ENCODE assay signal across 31 cellular contexts in the genomic region with DNA sequence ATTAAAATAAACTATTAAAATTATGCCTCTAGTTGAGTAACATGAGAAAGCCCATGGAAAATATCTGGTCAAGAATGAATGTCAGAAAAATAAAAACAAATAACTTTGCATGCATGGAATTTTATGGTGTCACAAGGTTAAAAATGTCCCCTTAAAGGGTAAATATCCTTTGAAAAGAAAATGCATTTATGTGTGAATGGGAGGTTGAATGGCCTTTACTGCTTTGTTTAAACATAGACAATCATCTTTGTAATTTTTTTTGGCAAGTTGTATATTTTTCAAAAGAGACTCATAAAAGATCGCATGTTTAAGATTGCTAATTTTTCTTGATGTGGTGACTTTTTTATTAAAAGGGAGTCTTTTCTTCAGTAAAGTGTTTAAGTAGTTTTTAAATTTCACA.
"Had no signal": no experiment of that assay in that cellular context is flagged by ENCODE, and none has a peak within 500 bp of the region (broad histone marks: within the 10 kb centered on the region; RNA-seq: fewer than 3 reads in every experiment).

No MANE protein-coding gene starts in this region.

- ATAC-seq: activated naive CD4-positive, alpha-beta T cell treated with anti-CD3 and anti-CD28 coated beads, Interleukin-2, amount 50 U/mL, for 72 hours; activated T-cell treated with anti-CD3 and anti-CD28 coated beads, Interleukin-2, amount 50 U/mL, for 72 hours; foreskin keratinocyte; gastrocnemius medialis; heart left ventricle had no signal

- H3K9me3 ChIP-seq: ascending aorta, breast epithelium, esophagus squamous epithelium, gastrocnemius medialis, heart left ventricle had no signal

- H3K27ac ChIP-seq: ascending aorta, breast epithelium, cardiac muscle cell, coronary artery, dorsolateral prefrontal cortex, epithelial cell of prostate, esophagus squamous epithelium, foreskin keratinocyte, gastrocnemius medialis, heart left ventricle had no signal

- DNase-seq: activated CD4-positive, alpha-beta memory T cell treated with anti-CD3 and anti-CD28 coated beads, Interleukin-2, amount 10 ng/mL, durations not matched to agents 7 days and 5 days; activated CD4-positive, alpha-beta T cell treated with anti-CD3 and anti-CD28 coated beads for 1 hour; activated CD4-positive, alpha-beta T cell treated with anti-CD3 and anti-CD28 coated beads for 4 hours; activated CD4-positive, alpha-beta T cell treated with anti-CD3 and anti-CD28 coated beads, Interleukin-2, amount 10 ng/mL, durations not matched to agents 7 days and 5 days; activated CD4-positive, alpha-beta T cell treated with anti-CD3 and anti-CD28 coated beads, Interleukin-2, amount 50 U/mL, for 4 hours; activated CD4-positive, CD25-positive, alpha-beta regulatory T cell; activated CD8-positive, alpha-beta memory T cell treated with anti-CD3 and anti-CD28 coated beads, Interleukin-2, amount 50 U/mL, for 48 hours; activated gamma-delta T cell; activated naive CD4-positive, alpha-beta T cell; activated naive CD4-positive, alpha-beta T cell treated with anti-CD3 and anti-CD28 coated beads, Interleukin-2, amount 10 ng/mL, durations not matched to agents 7 days and 5 days; activated naive CD8-positive, alpha-beta T cell treated with anti-CD3 and anti-CD28 coated beads, Interleukin-2, amount 10 ng/mL, durations not matched to agents 7 days and 5 days; activated T-cell treated with anti-CD3 and anti-CD28 coated beads for 4 hours; activated T-cell treated with anti-CD3 and anti-CD28 coated beads, Interleukin-2, amount 50 U/mL, for 24 hours; activated T-cell treated with anti-CD3 and anti-CD28 coated beads, Interleukin-2, amount 50 U/mL, for 72 hours; central memory CD4-positive, alpha-beta T cell; cerebellar nuclear complex; dorsolateral prefrontal cortex; effector memory CD4-positive, alpha-beta T cell; endodermal cell; esophagus squamous epithelium; foreskin keratinocyte; gastrocnemius medialis; glutamatergic neuron; heart left ventricle; T-helper 2 cell had no signal

- H3K27me3 ChIP-seq: ascending aorta, breast epithelium, cardiac muscle cell, esophagus squamous epithelium, foreskin keratinocyte, gastrocnemius medialis had no signal

- H3K36me3 ChIP-seq: ascending aorta, breast epithelium, cardiac muscle cell, esophagus squamous epithelium, gastrocnemius medialis, heart left ventricle had no signal

- H3K4me3 ChIP-seq: ascending aorta, breast epithelium, cardiac muscle cell, coronary artery, dorsolateral prefrontal cortex, esophagus squamous epithelium, gastrocnemius medialis, heart left ventricle had no signal

- H3K4me1 ChIP-seq: ascending aorta, breast epithelium, foreskin keratinocyte, gastrocnemius medialis had no signal
